ENCODE assay signal across 24 cellular contexts in the genomic region with DNA sequence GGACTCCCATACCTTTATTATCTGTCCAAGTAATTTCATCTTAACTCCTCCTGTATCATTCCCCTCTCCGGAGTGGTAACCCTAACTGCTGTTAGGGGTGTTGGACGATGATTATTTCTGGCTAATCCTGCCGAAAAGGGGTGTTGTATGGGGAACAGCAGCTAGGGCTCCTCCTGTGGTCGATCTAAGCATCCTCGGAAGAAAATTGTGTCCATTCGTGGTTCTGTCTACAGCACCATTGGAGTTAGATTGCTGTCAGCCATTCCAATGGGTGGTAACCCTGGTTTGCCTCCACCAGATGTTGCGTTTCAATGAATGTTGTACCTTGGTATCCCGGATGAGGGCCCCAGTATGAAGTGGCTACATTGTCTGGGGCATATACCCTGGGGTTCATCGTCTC. TPM values are rescaled to one million over a fixed set of nuclear protein-coding genes. Genes with fewer than 3 reads are reported as not detected.
DNase-seq lines count a peak whose midpoint lies in the region; ATAC-seq and TF ChIP-seq lines count a peak whose summit lies in the region.
"Had no signal": no experiment of that assay in that cellular context is flagged by ENCODE, and none has a peak within 500 bp of the region (broad histone marks: within the 10 kb centered on the region; RNA-seq: fewer than 3 reads in every experiment).

No MANE protein-coding gene starts in this region.

- no peak for TF ChIP-seq RAD21 in IMR-90 (IDR thresholded peaks at IDR 0.05; ENCODE audit: low read length)

- H2BK15ac ChIP-seq in IMR-90 (ENCODE audit: low read depth, low read length) (no peak overlapping the region), mesendoderm (replicated peaks; ENCODE audit: low read depth) (peak overlapping the region; percentile 59)

- H2AFZ ChIP-seq in IMR-90 (replicated peaks; ENCODE audit: low read length, poor library complexity): peak overlapping the region; percentile 21

- no peaks in the 10 kb centered on the region for H3K4me1 ChIP-seq in IMR-90 (ENCODE audit: control insufficient read depth, insufficient read depth, low read length)
- peaks cover 6% of the 10 kb centered on the region for H3K4me1 ChIP-seq in endodermal cell (ENCODE audit: control insufficient read depth, insufficient read depth, low read length)
- peaks cover 3% of the 10 kb centered on the region for H3K4me1 ChIP-seq in mesendoderm (ENCODE audit: control insufficient read depth, low read depth, low read length)

- H2AK5ac ChIP-seq in IMR-90 (ENCODE audit: low read depth, low read length): no peak overlapping the region
- no peak overlapping the region for H2AK5ac ChIP-seq in mesendoderm (ENCODE audit: low read length)

- H3K4me3 Mint-ChIP-seq in endodermal cell: no peak overlapping the region
- H3K4me3 Mint-ChIP-seq: CD4-positive, alpha-beta T cell; IgD-negative memory B cell had no signal

- H4K5ac ChIP-seq in IMR-90 (ENCODE audit: low read depth, low read length) (no peak overlapping the region), mesendoderm (ENCODE audit: low read length) (no peak overlapping the region)

- H3K18ac ChIP-seq in IMR-90 (ENCODE audit: low read depth, low read length) (no peak overlapping the region), mesendoderm (ENCODE audit: low read length) (peak overlapping the region; percentile 30)

- peaks cover 23% of the 10 kb centered on the region for H3K4me1 Mint-ChIP-seq in endodermal cell
- H3K4me1 Mint-ChIP-seq: IgD-negative memory B cell had no signal

- no peaks in the 10 kb centered on the region for H3K9me1 ChIP-seq in IMR-90 (ENCODE audit: insufficient read depth, low read length)

- H3K9ac ChIP-seq in IMR-90 (ENCODE audit: low read depth, low read length): no peak overlapping the region
- no peak overlapping the region for H3K9ac ChIP-seq in endodermal cell (ENCODE audit: extremely low read depth, low read length, poor library complexity, severe bottlenecking)
- H3K9ac ChIP-seq in mesendoderm (ENCODE audit: low read length): no peak overlapping the region
- H3K9ac ChIP-seq: BLaER1 treated with 17β-estradiol and CSF1 and Interleukin-3, amounts not matched to agents 10 nM and 100 nM; SK-N-SH had no signal

- BruUV-seq in IMR-90 (replicated peaks; lab: Mats Ljungman, UMichigan): no TSS peak

- 82% methylated on average over 4 of the region's 9 CpGs; no CpG with 5 or more reads in 1 of the 2 experiments for WGBS in IMR-90 (ENCODE audit: extremely low coverage in 2 of 2, insufficient read length in 1 of 2), 2 experiments
- WGBS in endodermal cell (ENCODE audit: insufficient coverage in 1 of 2, insufficient read length in 1 of 2), 2 experiments: 93 to 95% methylated on average over 8 to 9 of the region's 9 CpGs
- WGBS in mesendoderm (ENCODE audit: extremely low coverage, insufficient coverage, low lambda C conversion rate): no CpG with 5 or more reads among the region's 9 CpGs

- no peak overlapping the region for H2AK9ac ChIP-seq in IMR-90 (replicated peaks; ENCODE audit: low read depth, low read length, poor library complexity)

- no peak overlapping the region for H3K23ac ChIP-seq in IMR-90 (ENCODE audit: low read depth, low read length)
- H3K23ac ChIP-seq in mesendoderm (ENCODE audit: low read length): no peak overlapping the region

- H3K27me3 ChIP-seq in IMR-90 (ENCODE audit: control insufficient read depth, insufficient read depth, low read length) (no peaks in the 10 kb centered on the region), endodermal cell (ENCODE audit: control insufficient read depth, insufficient read depth, low read length, poor library complexity, severe bottlenecking) (no peaks in the 10 kb centered on the region), mesendoderm (ENCODE audit: insufficient read depth, low read length, poor library complexity) (no peaks in the 10 kb centered on the region)
- H3K27me3 ChIP-seq: BLaER1 treated with 17β-estradiol and CSF1 and Interleukin-3, amounts not matched to agents 10 nM and 100 nM had no signal

- no peaks in the 10 kb centered on the region for H3K36me3 ChIP-seq in IMR-90 (ENCODE audit: control insufficient read depth, insufficient read depth, low read length)
- H3K36me3 ChIP-seq in endodermal cell (ENCODE audit: control insufficient read depth, insufficient read depth, low read length): no peaks in the 10 kb centered on the region
- H3K36me3 ChIP-seq in mesendoderm (ENCODE audit: control insufficient read depth, insufficient read depth, low read length): no peaks in the 10 kb centered on the region
- H3K36me3 ChIP-seq: BLaER1 treated with 17β-estradiol and CSF1 and Interleukin-3, amounts not matched to agents 10 nM and 100 nM had no signal

- H2BK20ac ChIP-seq in IMR-90 (ENCODE audit: low read depth, low read length): no peak overlapping the region

- TF ChIP-seq POLR2A in IMR-90 (IDR thresholded peaks at IDR 0.05; ENCODE audit: low read depth, low read length): no peak

- H3K9me3 ChIP-seq in IMR-90 (ENCODE audit: control insufficient read depth, insufficient read depth, low read length) (no peaks in the 10 kb centered on the region), endodermal cell (ENCODE audit: control insufficient read depth, low read length) (no peaks in the 10 kb centered on the region)
- H3K9me3 ChIP-seq: SK-N-SH had no signal

- H4K91ac ChIP-seq in IMR-90 (ENCODE audit: insufficient read depth, low read depth, low read length): no peak overlapping the region

- CTCF ChIA-PET in IMR-90 (lab: Yijun Ruan, JAX): no interaction called here

- H3K79me1 ChIP-seq in IMR-90 (ENCODE audit: low read depth in 1 of 2, low read length in 2 of 2) (no peaks in the 10 kb centered on the region), mesendoderm (ENCODE audit: low read length) (no peaks in the 10 kb centered on the region)

- H3K56ac ChIP-seq in IMR-90 (ENCODE audit: extremely low read depth, insufficient read depth, low read length): no peak overlapping the region
- peak overlapping the region; percentile 34 for H3K56ac ChIP-seq in mesendoderm (ENCODE audit: low read length)

- no peaks in the 10 kb centered on the region for H3K36me3 Mint-ChIP-seq in endodermal cell (ENCODE audit: low read depth)
- H3K36me3 Mint-ChIP-seq: IgD-negative memory B cell had no signal

- no peaks in the 10 kb centered on the region for H3K79me2 ChIP-seq in mesendoderm (ENCODE audit: control insufficient read depth, insufficient read depth, low read length)

- DNase-seq in IMR-90: no peak
- DNase-seq in endodermal cell: peak; percentile 54
- no peak for DNase-seq in mesendoderm
- DNase-seq in cerebellum (ENCODE audit: low spot score): no peak
- no peak for DNase-seq in NCI-H1105 treated with DMSO at 0.1 percent for 48 hours (lab: John Stamatoyannopoulos, UW)
- no peak for DNase-seq in NCI-H524 treated with DMSO at 0.1 percent for 48 hours (lab: John Stamatoyannopoulos, UW)
- DNase-seq: AML-193; CD4-positive, alpha-beta T cell; DMS53; NCI-H1048; NCI-H1436; NCI-H187; NCI-H2081 treated with DMSO at 0.1 percent for 48 hours; NCI-H2171; NCI-H345; NCI-H510A treated with DMSO at 0.1 percent for 48 hours; NCI-H748 treated with DMSO at 0.1 percent for 48 hours; NK-92 treated with Interleukin-12 subunit alpha and Interleukin-12 subunit beta, amount 100 ng/mL, for 24 hours; PC-3; SK-N-SH; SW 1271 had no signal

- intact Hi-C loops in IMR-90 (cut with micrococcal nuclease): no loop called here

- no peak overlapping the region for H3K14ac ChIP-seq in IMR-90 (replicated peaks; ENCODE audit: low read depth, low read length)

- no peak overlapping the region for H3K4me3 ChIP-seq in IMR-90 (ENCODE audit: insufficient read depth, low read depth, low read length)
- no peak overlapping the region for H3K4me3 ChIP-seq in endodermal cell (ENCODE audit: low read length)
- H3K4me3 ChIP-seq in mesendoderm (ENCODE audit: low read length): no peak overlapping the region
- H3K4me3 ChIP-seq: BLaER1 treated with 17β-estradiol and CSF1 and Interleukin-3, amounts not matched to agents 10 nM and 100 nM had no signal

- H3K4me2 ChIP-seq in IMR-90 (ENCODE audit: low read depth, low read length) (no peak overlapping the region), mesendoderm (ENCODE audit: low read length) (no peak overlapping the region)
- H3K4me2 ChIP-seq: BLaER1 treated with 17β-estradiol and CSF1 and Interleukin-3, amounts not matched to agents 10 nM and 100 nM; SK-N-SH had no signal

- ATAC-seq in IMR-90 (ENCODE audit: low read depth): no peak
- ATAC-seq: PC-3 had no signal

- H3K27me3 Mint-ChIP-seq in endodermal cell (ENCODE audit: insufficient read depth): no peaks in the 10 kb centered on the region
- H3K27me3 Mint-ChIP-seq: CD4-positive, alpha-beta T cell; IgD-negative memory B cell had no signal

- TF ChIP-seq CTCF in GM12873 (IDR thresholded peaks at IDR 0.05; ENCODE audit: insufficient read depth, low read depth, low read length, missing control alignments): peak; percentile 11
- no peak for TF ChIP-seq CTCF in IMR-90 (conservative IDR thresholded peaks at IDR 0.05; ENCODE audit: low read depth, low read length)
- peak; percentile 53 for TF ChIP-seq CTCF in endodermal cell (conservative IDR thresholded peaks at IDR 0.05)

- H3K4ac ChIP-seq in IMR-90 (ENCODE audit: low read depth, low read length): no peak overlapping the region
- H3K4ac ChIP-seq in mesendoderm (ENCODE audit: low read depth, low read length): no peak overlapping the region

- H3K9me3 Mint-ChIP-seq in endodermal cell: no peaks in the 10 kb centered on the region
- H3K9me3 Mint-ChIP-seq: CD4-positive, alpha-beta T cell; IgD-negative memory B cell had no signal

- H2BK5ac ChIP-seq in IMR-90 (ENCODE audit: low read depth, low read length, poor library complexity, severe bottlenecking) (no peak overlapping the region), mesendoderm (ENCODE audit: low read length) (no peak overlapping the region)

- no peaks in the 10 kb centered on the region for H4K20me1 ChIP-seq in IMR-90 (ENCODE audit: insufficient read depth, low read length)
- H4K20me1 ChIP-seq: BLaER1 treated with 17β-estradiol and CSF1 and Interleukin-3, amounts not matched to agents 10 nM and 100 nM had no signal

- dilution Hi-C loops in IMR-90 (cut with HindIII; ENCODE audit: low sequenced_read_pairs, unreplicated experiment): no loop called here

- H3K27ac Mint-ChIP-seq in endodermal cell: no peak overlapping the region
- H3K27ac Mint-ChIP-seq: CD4-positive, alpha-beta T cell had no signal

- H3K27ac ChIP-seq in IMR-90 (ENCODE audit: insufficient read depth, low read length) (no peak overlapping the region), endodermal cell (ENCODE audit: low read depth, low read length) (no peak overlapping the region), mesendoderm (ENCODE audit: low read depth, low read length) (no peak overlapping the region)
- H3K27ac ChIP-seq: BLaER1 treated with 17β-estradiol and CSF1 and Interleukin-3, amounts not matched to agents 10 nM and 100 nM had no signal

- H2BK120ac ChIP-seq in IMR-90 (ENCODE audit: low read depth, low read length) (no peak overlapping the region), mesendoderm (ENCODE audit: low read depth, low read length) (no peak overlapping the region)

- POLR2A ChIA-PET in IMR-90 (lab: Charles Lee; ENCODE audit: unreplicated experiment): no interaction called here

- no peak overlapping the region for H4K8ac ChIP-seq in IMR-90 (ENCODE audit: low read depth in 2 of 2, low read length in 2 of 2)
- H4K8ac ChIP-seq in mesendoderm (ENCODE audit: low read depth, low read length): no peak overlapping the region

- in situ Hi-C loops in IMR-90 (cut with MboI; ENCODE audit: low sequenced_read_pairs): no loop called here

RNA-seq across cellular contexts. Expression of a gene that starts 35.6 kb away (rescaled TPM):
- 53.6 and 68.6 TPM in 2 replicates for total RNA-seq in IMR-90 (2012; rRNA removed)
- polyA plus RNA-seq in IMR-90 (2012; rRNA removed): 36.0 and 37.8 TPM in 2 replicates
- 38.0 and 42.0 TPM in 2 replicates for polyA plus RNA-seq in IMR-90 (2012; cell fraction: cytosol; rRNA removed)
- 12.0 and 34.2 TPM in 2 replicates for polyA plus RNA-seq in IMR-90 (2012; cell fraction: nucleus; rRNA removed; ENCODE audit: low replicate concordance)
- total RNA-seq in endodermal cell: 100 to 1,000 TPM; 185 to 205 TPM
- polyA plus RNA-seq in endodermal cell (2013, experiment 1 of 2): 204 TPM
- 208 TPM for polyA plus RNA-seq in endodermal cell (2013, experiment 2 of 2)
- polyA plus RNA-seq in mesendoderm (2013, experiment 1 of 2): 281 TPM
- 274 TPM for polyA plus RNA-seq in mesendoderm (2013, experiment 2 of 2)
- 62.2 TPM for total RNA-seq in cerebellum
